18 cellular contexts compared by ENCODE assay signal in genomic region chr11:61613051-61613450, GRCh38. TPM values are rescaled to one million over a fixed set of nuclear protein-coding genes. Genes with fewer than 3 reads are reported as not detected.
"Had no signal": no experiment of that assay in that cellular context is flagged by ENCODE, and none has a peak within 500 bp of the region (broad histone marks: within the 10 kb centered on the region; RNA-seq: fewer than 3 reads in every experiment).

No MANE protein-coding gene starts in this region.

- H3K4me3 ChIP-seq: K562 had no signal

- H3K9ac ChIP-seq: KMS-11 had no signal

- H3K27ac ChIP-seq: KMS-11 had no signal

- H3K4me2 ChIP-seq: KMS-11 had no signal

- DNase-seq: Kasumi-1, MM.1S, NCI-H1092 treated with DMSO at 0.1 percent for 48 hours, NCI-H1436, NCI-H187, NCI-H2081, NCI-H2107, NCI-H2171 treated with DMSO at 0.1 percent for 48 hours, NCI-H345, NCI-H446 treated with DMSO at 0.1 percent for 48 hours, NCI-H510A treated with DMSO at 0.1 percent for 48 hours, NCI-H69, NCI-H774, RPMI8226, SHP77 had no signal

- H3K4me3 Mint-ChIP-seq: IgD-negative memory B cell had no signal

- H3K4me1 Mint-ChIP-seq: IgD-negative memory B cell had no signal

- H3K36me3 Mint-ChIP-seq: IgD-negative memory B cell had no signal

RNA-seq across cellular contexts. Expression of gene SYT7, which starts 32.2 kb away (rescaled TPM):
- polyA plus RNA-seq: IgD-negative memory B cell had no signal
